ENCODE assay signal across 21 cellular contexts in genomic region chr12:70459786-70460185, GRCh38.
A peak's percentile ranks its signal among the peaks of the same experiment; 100 is the strongest.
DNase-seq lines count a peak whose midpoint lies in the region; ATAC-seq and TF ChIP-seq lines count a peak whose summit lies in the region.
"Had no signal": no experiment of that assay in that cellular context is flagged by ENCODE, and none has a peak within 500 bp of the region (broad histone marks: within the 10 kb centered on the region; RNA-seq: fewer than 3 reads in every experiment).

No MANE protein-coding gene starts in this region.

- H3K27me3 ChIP-seq in OCI-LY3 (ENCODE audit: low read depth, low read length) (no peaks in the 10 kb centered on the region), ovary (no peaks in the 10 kb centered on the region), SJCRH30 (no peaks in the 10 kb centered on the region)
- H3K27me3 ChIP-seq: heart right ventricle, MG63, neutrophil, upper lobe of left lung had no signal

- H3K9me3 ChIP-seq in OCI-LY3 (ENCODE audit: insufficient read depth, low read length) (peaks cover 37% of the 10 kb centered on the region), ovary (no peaks in the 10 kb centered on the region), SJCRH30 (replicated peaks) (no peaks in the 10 kb centered on the region)

- peaks cover 20% of the 10 kb centered on the region for H3K4me1 ChIP-seq in OCI-LY3 (ENCODE audit: low read length)
- H3K4me1 ChIP-seq in ovary (ENCODE audit: insufficient read depth): no peaks in the 10 kb centered on the region
- H3K4me1 ChIP-seq in SJCRH30: no peaks in the 10 kb centered on the region
- H3K4me1 ChIP-seq: heart right ventricle, upper lobe of left lung had no signal

- H4K20me1 ChIP-seq in OCI-LY3 (ENCODE audit: insufficient read depth, low read length): no peaks in the 10 kb centered on the region

- no peaks in the 10 kb centered on the region for H3K79me2 ChIP-seq in OCI-LY3 (ENCODE audit: low read length)

- H3K27ac ChIP-seq in OCI-LY3 (ENCODE audit: low read length) (peak overlapping the region; percentile 79), ovary (no peak overlapping the region), SJCRH30 (no peak overlapping the region)
- H3K27ac ChIP-seq: heart right ventricle, neutrophil, upper lobe of left lung had no signal

- no peak for TF ChIP-seq CTCF in OCI-LY3 (IDR thresholded peaks at IDR 0.05; ENCODE audit: low read depth, low read length)
- TF ChIP-seq CTCF in ovary (IDR thresholded peaks at IDR 0.05): no peak

- intact Hi-C loops in head of caudate nucleus (cut with DNase I) (no loop called here), ovary (cut with DNase I) (no loop called here)

- H3K36me3 ChIP-seq in OCI-LY3 (replicated peaks; ENCODE audit: low read depth, low read length): peaks cover 24% of the 10 kb centered on the region
- H3K36me3 ChIP-seq in ovary: no peaks in the 10 kb centered on the region
- H3K36me3 ChIP-seq in SJCRH30: no peaks in the 10 kb centered on the region
- H3K36me3 ChIP-seq: heart right ventricle, MG63, neutrophil, upper lobe of left lung had no signal

- H3K4me3 ChIP-seq in OCI-LY3 (ENCODE audit: low read length) (no peak overlapping the region), ovary (no peak overlapping the region), SJCRH30 (no peak overlapping the region)
- H3K4me3 ChIP-seq: heart right ventricle, MG63, upper lobe of left lung had no signal

- DNase-seq in head of caudate nucleus: no peak
- DNase-seq in NCI-H128 (lab: John Stamatoyannopoulos, UW; ENCODE audit: unreplicated experiment): no peak
- DNase-seq in ovary: no peak
- DNase-seq in SJCRH30: no peak
- DNase-seq: activated CD4-positive, alpha-beta T cell treated with anti-CD3 and anti-CD28 coated beads for 4 hours; activated naive CD8-positive, alpha-beta T cell treated with anti-CD3 and anti-CD28 coated beads for 36 hours; activated T-cell treated with anti-CD3 and anti-CD28 coated beads, Interleukin-2, amount 50 U/mL, for 24 hours; COR-L47; GOT3; heart right ventricle; kidney; MG63; NCI-H774; T-helper 17 cell; upper lobe of left lung had no signal

- peak overlapping the region; percentile 35; the same call in 1 of the 2 replicates for H3K4me2 ChIP-seq in OCI-LY3 (ENCODE audit: low read length)

- TF ChIP-seq POLR2A in ovary (IDR thresholded peaks at IDR 0.05): no peak

- TF ChIP-seq EP300 in ovary (IDR thresholded peaks at IDR 0.05): no peak

- no peak overlapping the region for H3K9ac ChIP-seq in OCI-LY3 (ENCODE audit: low read length)

- no peak overlapping the region for H2AFZ ChIP-seq in OCI-LY3 (ENCODE audit: low read depth, low read length)

- ATAC-seq in GM18517 (IDR thresholded peaks at IDR 0.05; ENCODE audit: unreplicated experiment) (peak; percentile 69), GM21526 (IDR thresholded peaks at IDR 0.05; ENCODE audit: low FRiP score, unreplicated experiment) (peak; percentile 87), HG03175 (IDR thresholded peaks at IDR 0.05; ENCODE audit: unreplicated experiment) (peak; percentile 96)
- ATAC-seq: heart right ventricle; stimulated activated effector memory CD8-positive, alpha-beta T cell treated with anti-CD3 and anti-CD28 coated beads, Interleukin-12 subunit alpha, Interleukin-12 subunit beta, amount 100 ng/mL, for 72 hours; T-helper 17 cell had no signal
